In the genomic region with DNA sequence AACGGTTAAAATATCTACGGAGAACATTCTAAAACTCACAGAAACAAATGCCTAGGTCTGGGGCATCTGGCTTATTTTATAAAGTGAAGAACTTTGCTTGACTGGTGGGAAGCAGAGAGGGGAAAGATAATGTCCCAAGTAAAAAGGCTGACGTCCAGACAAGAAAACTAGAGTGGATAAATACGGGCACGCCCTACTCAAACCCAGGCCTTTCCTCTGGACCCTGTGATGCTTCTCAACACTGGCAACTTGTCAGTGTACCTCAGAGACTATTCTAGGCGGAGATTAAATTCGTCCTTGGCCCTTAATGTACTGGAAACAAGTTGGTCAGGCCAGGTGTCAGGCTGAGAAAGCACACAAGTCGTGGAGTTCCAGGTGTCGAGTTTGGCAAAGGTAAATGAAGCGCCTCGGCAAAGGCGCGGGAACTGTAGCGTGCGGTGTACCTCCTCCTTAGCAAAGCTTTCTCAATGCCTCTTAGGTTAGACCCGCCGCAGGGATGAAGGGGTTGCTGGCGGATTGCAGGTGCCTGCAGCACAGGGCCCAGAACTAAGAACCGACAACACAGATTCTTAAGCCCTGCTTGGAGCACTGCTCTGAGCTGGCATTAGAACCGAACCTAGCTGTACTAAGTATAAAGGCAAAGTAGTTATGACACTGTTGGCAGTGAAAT, we compare ENCODE assay signal across 8 cellular contexts. TPM values are rescaled to one million over a fixed set of nuclear protein-coding genes. Genes with fewer than 3 reads are reported as not detected.
A peak's percentile ranks its signal among the peaks of the same experiment; 100 is the strongest.
DNase-seq lines count a peak whose midpoint lies in the region; TF ChIP-seq lines count a peak whose summit lies in the region.

No MANE protein-coding gene starts in this region.

- peak overlapping the region; percentile 22 for H2BK120ac ChIP-seq in mesenchymal stem cell (ENCODE audit: low read depth, low read length)

- TF ChIP-seq CTCF in MM.1S (IDR thresholded peaks at IDR 0.05; ENCODE audit: low read length) = no peak
- no peak for TF ChIP-seq CTCF in cardiac fibroblast (IDR thresholded peaks at IDR 0.05; ENCODE audit: low read depth, low read length)
- TF ChIP-seq CTCF in type B pancreatic cell (conservative IDR thresholded peaks at IDR 0.05) = no peak

- peak overlapping the region; percentile 7 to 93 for H3K4ac ChIP-seq in mesenchymal stem cell (ENCODE audit: low read depth in 1 of 2, low read length in 2 of 2)

- H3K27ac ChIP-seq in MM.1S (ENCODE audit: low read length) = peak overlapping the region; percentile 93
- peak overlapping the region; percentile 63 for H3K27ac ChIP-seq in mesenchymal stem cell (ENCODE audit: low read length, poor library complexity, severe bottlenecking)

- H2AFZ ChIP-seq in MM.1S (ENCODE audit: low read length) (peak overlapping the region; percentile 77), mesenchymal stem cell (ENCODE audit: low read depth, low read length) (no peak overlapping the region)

- peak overlapping the region; percentile 7 to 22 for H2BK12ac ChIP-seq in mesenchymal stem cell (ENCODE audit: low read length in 2 of 2)

- peak overlapping the region; percentile 78 for H3K4me3 ChIP-seq in MM.1S (ENCODE audit: low read length)
- H3K4me3 ChIP-seq in cardiac fibroblast (replicated peaks in 1 of 2; ENCODE audit: low read depth in 2 of 2, low read length in 2 of 2) = peak overlapping the region; percentile 63 to 75
- peak overlapping the region in 1 of 2 experiments; percentile 82 for H3K4me3 ChIP-seq in mesenchymal stem cell (ENCODE audit: insufficient read depth in 1 of 2, low read depth in 1 of 2, low read length in 2 of 2)

- no peaks in the 10 kb centered on the region for H3K9me2 ChIP-seq in MM.1S (replicated peaks; ENCODE audit: insufficient read depth, low read length)

- H3K9me3 Mint-ChIP-seq in type B pancreatic cell = peaks cover 5% of the 10 kb centered on the region

- H3K27me3 ChIP-seq in MM.1S (replicated peaks; ENCODE audit: insufficient read depth, low read length) (no peaks in the 10 kb centered on the region), mesenchymal stem cell (ENCODE audit: control insufficient read depth in 1 of 2, insufficient read depth in 1 of 2, low read length in 2 of 2) (no peaks in the 10 kb centered on the region)

- peak overlapping the region; percentile 94 for H3K4me3 Mint-ChIP-seq in type B pancreatic cell

- H3K36me3 Mint-ChIP-seq in type B pancreatic cell = peaks cover 14% of the 10 kb centered on the region

- peaks cover 5% of the 10 kb centered on the region for H3K27me3 Mint-ChIP-seq in type B pancreatic cell

- H3K9ac ChIP-seq in MM.1S (ENCODE audit: low read length) (peak overlapping the region; percentile 98), mesenchymal stem cell (ENCODE audit: low read length) (peak overlapping the region; percentile 100)

- H3K9me3 ChIP-seq in MM.1S (replicated peaks; ENCODE audit: insufficient read depth, low read length) (no peaks in the 10 kb centered on the region), mesenchymal stem cell (ENCODE audit: control insufficient read depth, low read length) (no peaks in the 10 kb centered on the region)

- peaks cover 29% of the 10 kb centered on the region for H3F3A ChIP-seq in MM.1S (ENCODE audit: insufficient read depth, low read length)

- peaks cover 5% of the 10 kb centered on the region for H4K20me1 ChIP-seq in MM.1S (ENCODE audit: insufficient read depth, low read length)

- H4K8ac ChIP-seq in mesenchymal stem cell (ENCODE audit: low read length) = peak overlapping the region; percentile 87

- H3K4me2 ChIP-seq in MM.1S (ENCODE audit: low read depth, low read length) (peak overlapping the region; percentile 90), mesenchymal stem cell (ENCODE audit: low read length, poor library complexity, severe bottlenecking) (peak overlapping the region; percentile 58)

- H3K36me3 ChIP-seq in MM.1S (replicated peaks; ENCODE audit: insufficient read depth, low read length) (no peaks in the 10 kb centered on the region), mesenchymal stem cell (ENCODE audit: control insufficient read depth in 1 of 2, insufficient read depth in 2 of 2, low read depth in 1 of 2, low read length in 2 of 2) (peaks cover under 1 to 3% of the 10 kb centered on the region in 2 experiments)

- H3K23ac ChIP-seq in mesenchymal stem cell (ENCODE audit: low read length in 2 of 2) = no peak overlapping the region

- H3K79me2 ChIP-seq in MM.1S (ENCODE audit: low read length) = peaks cover 43% of the 10 kb centered on the region

- H3K4me1 ChIP-seq in MM.1S (ENCODE audit: low read length) = peaks cover 30% of the 10 kb centered on the region
- H3K4me1 ChIP-seq in mesenchymal stem cell (ENCODE audit: control insufficient read depth, insufficient read depth, low read depth, low read length) = peaks cover 14% of the 10 kb centered on the region

- peak overlapping the region; percentile 60 for H4K91ac ChIP-seq in mesenchymal stem cell (ENCODE audit: low read length)

- WGBS in mesenchymal stem cell = 83% methylated on average over 19 of the region's 20 CpGs

- peaks cover 39% of the 10 kb centered on the region for H3K4me1 Mint-ChIP-seq in type B pancreatic cell (ENCODE audit: unreplicated experiment)

- H3K18ac ChIP-seq in mesenchymal stem cell (ENCODE audit: low read depth in 1 of 2, low read length in 2 of 2) = peak overlapping the region; percentile 77 to 83

- peak overlapping the region; percentile 73 for H2BK15ac ChIP-seq in mesenchymal stem cell (ENCODE audit: low read depth, poor library complexity, severe bottlenecking)

- DNase-seq in NCI-H510A treated with DMSO at 0.1 percent for 48 hours (lab: John Stamatoyannopoulos, UW) = peak; percentile 79
- DNase-seq in NCI-H510A (lab: John Stamatoyannopoulos, UW) = no peak
- DNase-seq in MM.1S = no peak
- DNase-seq in cardiac fibroblast (ENCODE audit: low read depth in 2 of 2) = no peak
- no peak for DNase-seq in mesenchymal stem cell
- DNase-seq in type B pancreatic cell (ENCODE audit: extremely low spot score, unreplicated experiment) = no peak
- DNase-seq in SK-N-DZ (ENCODE audit: low spot score) = no peak
- DNase-seq in T1000 (lab: John Stamatoyannopoulos, UW) = no peak

- peaks cover 4% of the 10 kb centered on the region for H3K79me1 ChIP-seq in mesenchymal stem cell (replicated peaks; ENCODE audit: low read length, poor library complexity, severe bottlenecking)

- peak overlapping the region; percentile 37 for H2AK5ac ChIP-seq in mesenchymal stem cell (ENCODE audit: low read length, severe bottlenecking)

- H3K27ac Mint-ChIP-seq in type B pancreatic cell = peak overlapping the region; percentile 96

- H3K14ac ChIP-seq in mesenchymal stem cell (ENCODE audit: low read length in 2 of 2) = no peak overlapping the region

- H2BK5ac ChIP-seq in mesenchymal stem cell (ENCODE audit: low read depth, low read length, poor library complexity, severe bottlenecking) = no peak overlapping the region

RNA-seq across cellular contexts. Expression of a gene that starts 0.7 kb away (rescaled TPM):
- polyA plus RNA-seq in mesenchymal stem cell (2013, experiment 1 of 2) = 16.2 TPM
- 14.8 TPM for polyA plus RNA-seq in mesenchymal stem cell (2013, experiment 2 of 2)
- 41.9 and 49.7 TPM in 2 replicates for total RNA-seq in type B pancreatic cell (ENCODE audit: low replicate concordance)
- 115 and 128 TPM in 2 replicates for polyA plus RNA-seq in SK-N-DZ (2014; cell fraction: cytosol; rRNA removed)
- 135 and 145 TPM in 2 replicates for polyA plus RNA-seq in SK-N-DZ (2014; cell fraction: nucleus; rRNA removed)

RNA-seq across cellular contexts. Expression of a gene that starts 18.9 kb away (rescaled TPM):
- polyA plus RNA-seq in mesenchymal stem cell (2013, experiment 1 of 2) = 29.0 TPM
- polyA plus RNA-seq in mesenchymal stem cell (2013, experiment 2 of 2) = 27.7 TPM
- 33.0 and 59.8 TPM in 2 replicates for total RNA-seq in type B pancreatic cell (ENCODE audit: low replicate concordance)
- 31.3 and 40.1 TPM in 2 replicates for polyA plus RNA-seq in SK-N-DZ (2014; cell fraction: cytosol; rRNA removed)
- 40.1 and 54.0 TPM in 2 replicates for polyA plus RNA-seq in SK-N-DZ (2014; cell fraction: nucleus; rRNA removed)
